8 cellular contexts compared by ENCODE assay signal in the genomic region with DNA sequence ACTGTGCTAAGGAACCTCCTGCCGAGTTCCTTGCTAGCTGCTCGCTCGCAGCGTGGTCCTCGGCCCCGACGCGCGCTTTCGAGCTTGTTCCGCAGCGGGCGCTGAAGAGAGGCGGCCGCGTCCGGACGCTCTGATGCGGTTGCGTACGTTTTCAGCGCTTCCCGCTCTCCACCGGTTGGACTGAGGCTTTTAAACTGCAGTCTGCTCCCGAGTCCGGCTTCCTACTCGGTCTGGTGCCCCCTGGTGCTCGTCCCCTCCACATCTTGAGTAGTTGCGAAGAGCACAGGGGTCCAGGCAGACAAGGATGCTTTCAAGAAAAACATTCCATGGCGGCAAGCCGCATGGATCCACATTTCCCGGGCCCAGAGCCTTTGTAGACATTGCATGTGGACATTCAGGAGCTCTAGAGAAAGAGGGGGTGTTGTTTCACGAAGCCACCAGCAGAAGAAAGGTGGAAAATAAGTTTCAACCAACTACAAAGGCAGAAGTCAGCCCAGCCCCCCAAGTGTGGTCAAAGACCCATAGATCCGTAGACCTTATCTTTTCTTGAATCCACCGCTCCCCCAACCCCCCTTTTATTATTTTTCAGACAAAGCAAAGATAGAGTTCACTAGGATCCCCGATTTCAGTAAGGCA. TPM values are rescaled to one million over a fixed set of nuclear protein-coding genes. Genes with fewer than 3 reads are reported as not detected.
DNase-seq lines count a peak whose midpoint lies in the region; ATAC-seq and TF ChIP-seq lines count a peak whose summit lies in the region.

No MANE protein-coding gene starts in this region.

- CTCF ChIA-PET in RWPE1 (lab: Yijun Ruan, JAX): interaction anchor here (0.5 to 3.2 kb wide), 14 partner anchors 12 to 298 kb away, joined by 3 to 22 read pairs (median 3); no protein-coding TSS in a partner anchor

- H3K9me2 ChIP-seq in GM23248 (ENCODE audit: insufficient read depth): no peaks in the 10 kb centered on the region
- no peaks in the 10 kb centered on the region for H3K9me2 ChIP-seq in neural cell (ENCODE audit: insufficient read depth, low read length)

- WGBS in GM23248 (ENCODE audit: low coverage in 1 of 2, low lambda C conversion rate in 2 of 2, missing lambda C conversion rate in 2 of 2), 2 experiments: 1 to 2% methylated on average over 35 to 36 of the region's 36 CpGs

- peaks cover 18% of the 10 kb centered on the region for H3K4me1 Mint-ChIP-seq in stimulated activated naive CD8-positive, alpha-beta T cell treated with anti-CD3 and anti-CD28 coated beads, Interleukin-15, amount 100 ng/mL, for 72 hours

- DNase-seq in EL (peak; percentile 97), GM23248 (peak; percentile 99), LNCaP clone FGC (ENCODE audit: low read depth) (peak; percentile 80), RWPE1 (ENCODE audit: low spot score) (peak; percentile 78), foreskin fibroblast (peak; percentile 94 to 98)
- DNase-seq in activated T-helper 9 cell treated with anti-CD3 and anti-CD28 coated beads, Interleukin-2, amount 50 U/mL, for 16 hours (ENCODE audit: low read depth): peak; percentile 80
- DNase-seq in stimulated activated naive CD8-positive, alpha-beta T cell treated with anti-CD3 and anti-CD28 coated beads, Interleukin-15, amount 100 ng/mL, for 72 hours: peak; percentile 90 to 94

- peak; percentile 67 for TF ChIP-seq CTCF in LNCaP clone FGC (IDR thresholded peaks at IDR 0.05; ENCODE audit: control insufficient read depth, extremely low read depth, insufficient read depth)
- TF ChIP-seq CTCF in RWPE1 (conservative IDR thresholded peaks at IDR 0.05; ENCODE audit: low read depth): peak; percentile 49
- TF ChIP-seq CTCF in foreskin fibroblast (IDR thresholded peaks at IDR 0.05; ENCODE audit: low read depth, low read length): peak; percentile 85
- TF ChIP-seq CTCF in neural cell (IDR thresholded peaks at IDR 0.05; ENCODE audit: poor library complexity, severe bottlenecking): peak; percentile 90

- peak; percentile 74 for TF ChIP-seq RAD21 in neural cell (conservative IDR thresholded peaks at IDR 0.05)

- peaks cover 42% of the 10 kb centered on the region for H3F3A ChIP-seq in GM23248 (ENCODE audit: insufficient read depth)
- peaks cover 6% of the 10 kb centered on the region for H3F3A ChIP-seq in neural cell (ENCODE audit: insufficient read depth, low read length, poor library complexity, severe bottlenecking)

- H3K9ac ChIP-seq in GM23248 (peak overlapping the region; percentile 75), neural cell (ENCODE audit: low read length) (peak overlapping the region; percentile 85)

- H4K20me1 ChIP-seq in GM23248 (ENCODE audit: insufficient read depth) (peaks cover 14% of the 10 kb centered on the region), neural cell (ENCODE audit: insufficient read depth) (peaks cover 31% of the 10 kb centered on the region)

- in situ Hi-C loops in GM23248 (cut with MboI): loop anchor here (10.0 kb wide), 1 partner anchor 177 kb away; no protein-coding TSS in a partner anchor

- H3K4me3 Mint-ChIP-seq in stimulated activated naive CD8-positive, alpha-beta T cell treated with anti-CD3 and anti-CD28 coated beads, Interleukin-15, amount 100 ng/mL, for 72 hours: no peak overlapping the region

- H3K4me2 ChIP-seq in GM23248 (ENCODE audit: unreplicated experiment) (peak overlapping the region; percentile 96), neural cell (ENCODE audit: low read length) (peak overlapping the region; percentile 100)

- no peaks in the 10 kb centered on the region for H3K9me3 ChIP-seq in GM23248 (ENCODE audit: low read depth)
- H3K9me3 ChIP-seq in neural cell (ENCODE audit: low read length): no peaks in the 10 kb centered on the region

- H3K4me1 ChIP-seq in GM23248 (ENCODE audit: insufficient read depth): peaks cover 30% of the 10 kb centered on the region

- no peak for TF ChIP-seq EP300 in neural cell (conservative IDR thresholded peaks at IDR 0.05; ENCODE audit: poor library complexity, severe bottlenecking)

- H3K27me3 ChIP-seq in GM23248 (replicated peaks; ENCODE audit: insufficient read depth) (no peaks in the 10 kb centered on the region), neural cell (ENCODE audit: insufficient read depth, low read depth, low read length) (no peaks in the 10 kb centered on the region)

- H3K27ac Mint-ChIP-seq in stimulated activated naive CD8-positive, alpha-beta T cell treated with anti-CD3 and anti-CD28 coated beads, Interleukin-15, amount 100 ng/mL, for 72 hours: no peak overlapping the region

- H3K79me2 ChIP-seq in GM23248 (ENCODE audit: insufficient read depth) (peaks cover 34% of the 10 kb centered on the region), neural cell (replicated peaks; ENCODE audit: insufficient read depth, low read length) (peaks cover 34% of the 10 kb centered on the region)

- POLR2A ChIA-PET in RWPE1 (lab: Yijun Ruan, JAX; ENCODE audit: low non-redundant PET): interaction anchor here (0.7 to 1.4 kb wide), 3 partner anchors 84 to 285 kb away, joined by 3 to 5 read pairs (median 5); no protein-coding TSS in a partner anchor

- H2AFZ ChIP-seq in GM23248 (peak overlapping the region; percentile 91), neural cell (ENCODE audit: low read depth, low read length) (peak overlapping the region; percentile 34)

- H3K36me3 ChIP-seq in GM23248 (ENCODE audit: low read depth): no peaks in the 10 kb centered on the region
- no peaks in the 10 kb centered on the region for H3K36me3 ChIP-seq in neural cell (ENCODE audit: insufficient read depth, low read length)

- peak; percentile 71 for ATAC-seq in stimulated activated naive CD8-positive, alpha-beta T cell treated with anti-CD3 and anti-CD28 coated beads, Interleukin-15, amount 100 ng/mL, for 72 hours

- no peaks in the 10 kb centered on the region for H3K9me3 Mint-ChIP-seq in stimulated activated naive CD8-positive, alpha-beta T cell treated with anti-CD3 and anti-CD28 coated beads, Interleukin-15, amount 100 ng/mL, for 72 hours

- H3K4me3 ChIP-seq in GM23248: peak overlapping the region; percentile 95
- peak overlapping the region; percentile 76 for H3K4me3 ChIP-seq in LNCaP clone FGC (ENCODE audit: low read depth, low read length)
- peak overlapping the region; percentile 54 to 68 for H3K4me3 ChIP-seq in foreskin fibroblast (ENCODE audit: low read depth in 1 of 2, low read length in 2 of 2)
- H3K4me3 ChIP-seq in neural cell (ENCODE audit: low read length): peak overlapping the region; percentile 95

- peak overlapping the region; percentile 73 for H3K27ac ChIP-seq in GM23248
- peak overlapping the region; percentile 88 for H3K27ac ChIP-seq in RWPE1
- peak overlapping the region; percentile 99 for H3K27ac ChIP-seq in neural cell (ENCODE audit: low read length)

- no peaks in the 10 kb centered on the region for H3K27me3 Mint-ChIP-seq in stimulated activated naive CD8-positive, alpha-beta T cell treated with anti-CD3 and anti-CD28 coated beads, Interleukin-15, amount 100 ng/mL, for 72 hours

TF ChIP-seq in neural cell, 6 proteins besides CTCF, POLR2A, EP300 and RAD21:
- TF ChIP-seq TAF1 (IDR thresholded peaks at IDR 0.05; ENCODE audit: low read depth) (peak; percentile 37), POLR2AphosphoS5 (IDR thresholded peaks at IDR 0.05) (peak; percentile 83), SMC3 (conservative IDR thresholded peaks at IDR 0.05; ENCODE audit: poor library complexity) (peak; percentile 89), MXI1 (conservative IDR thresholded peaks at IDR 0.05; ENCODE audit: poor library complexity, severe bottlenecking) (peak; percentile 75), EZH2 (IDR thresholded peaks at IDR 0.05; ENCODE audit: borderline replicate concordance, insufficient read depth, low read length, poor library complexity, severe bottlenecking) (no peak)
- TF ChIP-seq, protein P1, sequence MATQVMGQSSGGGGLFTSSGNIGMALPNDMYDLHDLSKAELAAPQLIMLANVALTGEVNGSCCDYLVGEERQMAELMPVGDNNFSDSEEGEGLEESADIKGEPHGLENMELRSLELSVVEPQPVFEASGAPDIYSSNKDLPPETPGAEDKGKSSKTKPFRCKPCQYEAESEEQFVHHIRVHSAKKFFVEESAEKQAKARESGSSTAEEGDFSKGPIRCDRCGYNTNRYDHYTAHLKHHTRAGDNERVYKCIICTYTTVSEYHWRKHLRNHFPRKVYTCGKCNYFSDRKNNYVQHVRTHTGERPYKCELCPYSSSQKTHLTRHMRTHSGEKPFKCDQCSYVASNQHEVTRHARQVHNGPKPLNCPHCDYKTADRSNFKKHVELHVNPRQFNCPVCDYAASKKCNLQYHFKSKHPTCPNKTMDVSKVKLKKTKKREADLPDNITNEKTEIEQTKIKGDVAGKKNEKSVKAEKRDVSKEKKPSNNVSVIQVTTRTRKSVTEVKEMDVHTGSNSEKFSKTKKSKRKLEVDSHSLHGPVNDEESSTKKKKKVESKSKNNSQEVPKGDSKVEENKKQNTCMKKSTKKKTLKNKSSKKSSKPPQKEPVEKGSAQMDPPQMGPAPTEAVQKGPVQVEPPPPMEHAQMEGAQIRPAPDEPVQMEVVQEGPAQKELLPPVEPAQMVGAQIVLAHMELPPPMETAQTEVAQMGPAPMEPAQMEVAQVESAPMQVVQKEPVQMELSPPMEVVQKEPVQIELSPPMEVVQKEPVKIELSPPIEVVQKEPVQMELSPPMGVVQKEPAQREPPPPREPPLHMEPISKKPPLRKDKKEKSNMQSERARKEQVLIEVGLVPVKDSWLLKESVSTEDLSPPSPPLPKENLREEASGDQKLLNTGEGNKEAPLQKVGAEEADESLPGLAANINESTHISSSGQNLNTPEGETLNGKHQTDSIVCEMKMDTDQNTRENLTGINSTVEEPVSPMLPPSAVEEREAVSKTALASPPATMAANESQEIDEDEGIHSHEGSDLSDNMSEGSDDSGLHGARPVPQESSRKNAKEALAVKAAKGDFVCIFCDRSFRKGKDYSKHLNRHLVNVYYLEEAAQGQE (IDR thresholded peaks at IDR 0.05; ENCODE audit: borderline replicate concordance): peak; percentile 72

RNA-seq across cellular contexts. Expression of a gene that starts 1.1 kb away (rescaled TPM):
- 41.5 and 55.6 TPM in 2 replicates for total RNA-seq in GM23248 (2014; rRNA removed; shearing (Covaris generic))
- 47.2 and 51.6 TPM in 2 replicates for polyA plus RNA-seq in GM23248 (2016; fragmentation: Nextera tagmentation; extraction: Ambion mirVana)
- polyA plus RNA-seq in neural cell: 25.9 and 35.5 TPM in 2 replicates
- 87.9 and 105 TPM in 2 replicates for polyA minus RNA-seq in neural cell

Comparison
In these comparisons a context has a peak if more than half of its experiments do, and no peak if none do; other contexts are left out.
1. Peak in every context shown above with its lines: DNase-seq, ATAC-seq, H3K4me3 ChIP-seq and H3K27ac ChIP-seq.